In the genomic region with DNA sequence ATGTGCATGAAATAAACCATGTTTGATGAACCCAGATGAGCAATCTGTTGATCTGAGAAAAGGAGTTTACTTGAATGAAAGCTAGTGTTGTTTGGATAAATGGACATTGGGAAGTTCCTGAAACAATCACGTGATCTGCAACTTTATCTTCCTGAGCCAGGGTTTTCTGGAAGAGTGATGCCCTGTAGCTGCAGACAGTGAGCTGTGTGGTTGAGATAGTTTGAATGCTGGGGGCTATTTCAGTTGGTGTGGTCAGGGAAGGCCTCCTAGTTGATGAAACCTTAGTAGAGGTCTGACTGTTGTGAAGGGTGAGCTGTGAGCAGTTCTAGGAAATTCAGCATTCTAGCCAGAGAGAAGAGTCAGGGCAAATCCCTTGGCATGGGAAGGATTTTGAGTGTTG, we compare ENCODE assay signal across 25 cellular contexts.
"Had no signal": no experiment of that assay in that cellular context is flagged by ENCODE, and none has a peak within 500 bp of the region (broad histone marks: within the 10 kb centered on the region; RNA-seq: fewer than 3 reads in every experiment).

No MANE protein-coding gene starts in this region.

- H3K36me3 ChIP-seq: brain microvascular endothelial cell, cardiac muscle cell, WERI-Rb-1 had no signal

- H3K27me3 ChIP-seq: brain microvascular endothelial cell, cardiac muscle cell had no signal

- H3K4me3 ChIP-seq: cardiac muscle cell, SK-N-MC had no signal

- H3K27ac ChIP-seq: brain microvascular endothelial cell, cardiac muscle cell, SK-N-MC, WERI-Rb-1 had no signal

- ATAC-seq: activated CD4-positive, alpha-beta T cell treated with anti-CD3 and anti-CD28 coated beads for 36 hours; activated T-helper 17 cell treated with anti-CD3 and anti-CD28 coated beads, Interleukin-2, amount 50 U/mL, for 72 hours; T-cell had no signal

- DNase-seq: activated CD4-positive, alpha-beta memory T cell treated with anti-CD3 and anti-CD28 coated beads, Interleukin-2, amount 10 ng/mL, durations not matched to agents 7 days and 5 days; activated CD4-positive, alpha-beta T cell treated with anti-CD3 and anti-CD28 coated beads for 36 hours; activated CD4-positive, alpha-beta T cell treated with anti-CD3 and anti-CD28 coated beads, Interleukin-2, amount 50 U/mL, for 1 hour; activated gamma-delta T cell; activated naive CD4-positive, alpha-beta T cell treated with anti-CD3 and anti-CD28 coated beads for 36 hours; activated T-cell treated with anti-CD3 and anti-CD28 coated beads for 4 hours; activated T-cell treated with anti-CD3 and anti-CD28 coated beads, Interleukin-2, amount 50 U/mL, for 48 hours; brain microvascular endothelial cell; Karpas-422; NCI-H1105 treated with DMSO at 0.1 percent for 48 hours; NCI-H1436 treated with DMSO at 0.1 percent for 48 hours; NCI-H187; NCI-H2081; NCI-H446 treated with DMSO at 0.1 percent for 48 hours; NCI-H524 treated with DMSO at 0.1 percent for 48 hours; NCI-H774; SHP77 treated with DMSO at 0.1 percent for 48 hours; T-cell; T-helper 2 cell; T1000; WERI-Rb-1 had no signal

- FAIRE-seq: RCC 7860 had no signal
